ENCODE assay signal across 15 cellular contexts in genomic region chr21:38221594-38221993, GRCh38. TPM values are rescaled to one million over a fixed set of nuclear protein-coding genes. Genes with fewer than 3 reads are reported as not detected.
DNase-seq lines count a peak whose midpoint lies in the region; ATAC-seq and TF ChIP-seq lines count a peak whose summit lies in the region.
"Had no signal": no experiment of that assay in that cellular context is flagged by ENCODE, and none has a peak within 500 bp of the region (broad histone marks: within the 10 kb centered on the region; RNA-seq: fewer than 3 reads in every experiment).

No MANE protein-coding gene starts in this region.

- H3K27ac Mint-ChIP-seq in osteocyte (ENCODE audit: unreplicated experiment), result no peak overlapping the region
- no peak overlapping the region for H3K27ac Mint-ChIP-seq in Caco-2 (ENCODE audit: unreplicated experiment)
- no peak overlapping the region for H3K27ac Mint-ChIP-seq in activated CD4-positive, alpha-beta memory T cell treated with anti-CD3 and anti-CD28 coated beads, Interleukin-2, amount 10 ng/mL, durations not matched to agents 7 days and 5 days
- H3K27ac Mint-ChIP-seq: brain; CD4-positive, alpha-beta memory T cell had no signal

- H3K27me3 Mint-ChIP-seq in osteocyte (ENCODE audit: unreplicated experiment), result no peaks in the 10 kb centered on the region
- peaks cover 3% of the 10 kb centered on the region for H3K27me3 Mint-ChIP-seq in Caco-2 (ENCODE audit: insufficient read depth, unreplicated experiment)
- no peaks in the 10 kb centered on the region for H3K27me3 Mint-ChIP-seq in activated CD4-positive, alpha-beta memory T cell treated with anti-CD3 and anti-CD28 coated beads, Interleukin-2, amount 10 ng/mL, durations not matched to agents 7 days and 5 days
- H3K27me3 Mint-ChIP-seq: brain; CD4-positive, alpha-beta memory T cell had no signal

- DNase-seq in osteocyte (ENCODE audit: extremely low spot score, unreplicated experiment) (no peak), Caco-2 (no peak), midbrain (lab: John Stamatoyannopoulos, UW) (no peak)
- no peak for DNase-seq in activated CD4-positive, alpha-beta memory T cell treated with anti-CD3 and anti-CD28 coated beads, Interleukin-2, amount 10 ng/mL, durations not matched to agents 7 days and 5 days
- DNase-seq: CD4-positive, alpha-beta memory T cell; left lung; MM.1S had no signal

- CTCF ChIA-PET in Caco-2 (lab: Charles Lee), result no interaction called here
- CTCF ChIA-PET in activated CD4-positive, alpha-beta memory T cell treated with anti-CD3 and anti-CD28 coated beads, Interleukin-2, amount 10 ng/mL, durations not matched to agents 7 days and 5 days (lab: Charles Lee), result interaction anchor here (1.4 kb wide), 1 partner anchor 134 kb away, joined by 4 read pairs; no protein-coding TSS in a partner anchor

- H3K4me1 ChIP-seq in mucosa of stomach (ENCODE audit: control insufficient read depth, insufficient read depth, low read length), result peaks cover 26% of the 10 kb centered on the region
- H3K4me1 ChIP-seq in Caco-2, result no peaks in the 10 kb centered on the region

- no TSS peak for BruUV-seq in Caco-2 (replicated peaks; lab: Mats Ljungman, UMichigan)

- H3K4me3 ChIP-seq in mucosa of stomach (ENCODE audit: low read length), result peak overlapping the region; percentile 33
- H3K4me3 ChIP-seq in Caco-2 (ENCODE audit: low read depth, low read length), result no peak overlapping the region
- H3K4me3 ChIP-seq: left lung, thoracic aorta had no signal

- ATAC-seq in GM18861 (IDR thresholded peaks at IDR 0.05; ENCODE audit: unreplicated experiment) (peak; percentile 72), GM21737 (IDR thresholded peaks at IDR 0.05; ENCODE audit: unreplicated experiment) (peak; percentile 63), HG03460 (IDR thresholded peaks at IDR 0.05; ENCODE audit: unreplicated experiment) (peak; percentile 79)
- ATAC-seq: left lung had no signal

- intact Hi-C loops in Caco-2 (cut with micrococcal nuclease; ENCODE audit: unreplicated experiment), result no loop called here

- H3K36me3 Mint-ChIP-seq in osteocyte (ENCODE audit: unreplicated experiment), result peaks cover 5% of the 10 kb centered on the region
- H3K36me3 Mint-ChIP-seq in Caco-2 (ENCODE audit: insufficient read depth, unreplicated experiment), result no peaks in the 10 kb centered on the region
- H3K36me3 Mint-ChIP-seq in activated CD4-positive, alpha-beta memory T cell treated with anti-CD3 and anti-CD28 coated beads, Interleukin-2, amount 10 ng/mL, durations not matched to agents 7 days and 5 days (ENCODE audit: low read depth), result peaks cover 3% of the 10 kb centered on the region
- H3K36me3 Mint-ChIP-seq: brain had no signal

- H3K4me1 Mint-ChIP-seq in osteocyte (ENCODE audit: unreplicated experiment) (peaks cover 9% of the 10 kb centered on the region), Caco-2 (ENCODE audit: low read depth, unreplicated experiment) (no peaks in the 10 kb centered on the region)
- no peaks in the 10 kb centered on the region for H3K4me1 Mint-ChIP-seq in activated CD4-positive, alpha-beta memory T cell treated with anti-CD3 and anti-CD28 coated beads, Interleukin-2, amount 10 ng/mL, durations not matched to agents 7 days and 5 days
- H3K4me1 Mint-ChIP-seq: brain had no signal

- H3K9ac ChIP-seq in mucosa of stomach (ENCODE audit: low read length), result no peak overlapping the region

- peaks cover 29% of the 10 kb centered on the region for H3K9me3 ChIP-seq in mucosa of stomach (ENCODE audit: control insufficient read depth, low read length)
- peaks cover 25% of the 10 kb centered on the region for H3K9me3 ChIP-seq in Caco-2

- H3K27me3 ChIP-seq in mucosa of stomach (ENCODE audit: control insufficient read depth, insufficient read depth, low read length) (no peaks in the 10 kb centered on the region), Caco-2 (replicated peaks; ENCODE audit: control insufficient read depth, insufficient read depth, low read length) (no peaks in the 10 kb centered on the region)
- H3K27me3 ChIP-seq: left lung had no signal

- POLR2A ChIA-PET in Caco-2 (lab: Charles Lee), result no interaction called here
- POLR2A ChIA-PET in activated CD4-positive, alpha-beta memory T cell treated with anti-CD3 and anti-CD28 coated beads, Interleukin-2, amount 10 ng/mL, durations not matched to agents 7 days and 5 days (lab: Charles Lee), result no interaction called here

- H3K9me3 Mint-ChIP-seq in osteocyte (ENCODE audit: unreplicated experiment), result peaks cover 20% of the 10 kb centered on the region
- H3K9me3 Mint-ChIP-seq in Caco-2 (ENCODE audit: unreplicated experiment), result peaks cover 49% of the 10 kb centered on the region
- H3K9me3 Mint-ChIP-seq in activated CD4-positive, alpha-beta memory T cell treated with anti-CD3 and anti-CD28 coated beads, Interleukin-2, amount 10 ng/mL, durations not matched to agents 7 days and 5 days, result peaks cover 19% of the 10 kb centered on the region

- H3K4me3 Mint-ChIP-seq in osteocyte (ENCODE audit: unreplicated experiment) (no peak overlapping the region), Caco-2 (ENCODE audit: unreplicated experiment) (no peak overlapping the region)
- H3K4me3 Mint-ChIP-seq in activated CD4-positive, alpha-beta memory T cell treated with anti-CD3 and anti-CD28 coated beads, Interleukin-2, amount 10 ng/mL, durations not matched to agents 7 days and 5 days, result no peak overlapping the region
- H3K4me3 Mint-ChIP-seq: brain; CD4-positive, alpha-beta memory T cell; neural crest cell had no signal

- TF ChIP-seq CTCF in osteocyte (IDR thresholded peaks at IDR 0.05) (no peak), Caco-2 (IDR thresholded peaks at IDR 0.05; ENCODE audit: insufficient read depth in 1 of 2, low read depth in 1 of 2, low read length in 1 of 2, severe bottlenecking in 1 of 2, unreplicated experiment in 1 of 2) (no peak)

- H3K36me3 ChIP-seq in mucosa of stomach (ENCODE audit: control insufficient read depth, insufficient read depth, low read length), result no peaks in the 10 kb centered on the region
- H3K36me3 ChIP-seq in Caco-2 (ENCODE audit: control insufficient read depth, insufficient read depth, low read length), result no peaks in the 10 kb centered on the region
- H3K36me3 ChIP-seq: left lung, thoracic aorta had no signal

RNA-seq across cellular contexts. Expression of gene KCNJ15, which starts 35.2 kb away (rescaled TPM):
- total RNA-seq in osteocyte, result 0.34 and 0.51 TPM in 2 replicates
- not detected in 2 replicates for total RNA-seq in Caco-2 (2022)
- not detected for total RNA-seq in activated CD4-positive, alpha-beta memory T cell treated with anti-CD3 and anti-CD28 coated beads, Interleukin-2, amount 10 ng/mL, durations not matched to agents 7 days and 5 days
- total RNA-seq: OCI-LY7 had no signal
